ENCODE assay signal across 9 cellular contexts in genomic region chr1:107474877-107475612, GRCh38.
A peak's percentile ranks its signal among the peaks of the same experiment; 100 is the strongest.
DNase-seq lines count a peak whose midpoint lies in the region; ATAC-seq and TF ChIP-seq lines count a peak whose summit lies in the region.
"Had no signal": no experiment of that assay in that cellular context is flagged by ENCODE, and none has a peak within 500 bp of the region (broad histone marks: within the 10 kb centered on the region; RNA-seq: fewer than 3 reads in every experiment).

No MANE protein-coding gene starts in this region.

- DNase-seq in GM04503 (ENCODE audit: low read depth): peak; percentile 9
- DNase-seq in NCI-H69 (lab: John Stamatoyannopoulos, UW): peak; percentile 14
- no peak for DNase-seq in cerebellum (ENCODE audit: low spot score)
- DNase-seq in GF-D8 (lab: John Stamatoyannopoulos, UW): no peak
- no peak for DNase-seq in right atrium auricular region (ENCODE audit: low spot score)
- no peak for DNase-seq in NCI-H1436 treated with DMSO at 0.1 percent for 48 hours (lab: John Stamatoyannopoulos, UW)

- no peak overlapping the region for H3K4me3 ChIP-seq in right atrium auricular region
- H3K4me3 ChIP-seq: BLaER1 treated with 17β-estradiol and CSF1 and Interleukin-3, amounts not matched to agents 10 nM and 100 nM had no signal

- no peaks in the 10 kb centered on the region for H3K27me3 ChIP-seq in right atrium auricular region
- H3K27me3 ChIP-seq: BLaER1 treated with 17β-estradiol and CSF1 and Interleukin-3, amounts not matched to agents 10 nM and 100 nM had no signal

- H3K36me3 ChIP-seq in right atrium auricular region: no peaks in the 10 kb centered on the region
- H3K36me3 ChIP-seq: BLaER1 treated with 17β-estradiol and CSF1 and Interleukin-3, amounts not matched to agents 10 nM and 100 nM had no signal

- H3K27ac ChIP-seq in right atrium auricular region: no peak overlapping the region
- H3K27ac ChIP-seq: BLaER1 treated with 17β-estradiol and CSF1 and Interleukin-3, amounts not matched to agents 10 nM and 100 nM had no signal

- ATAC-seq in GM19351 (IDR thresholded peaks at IDR 0.05; ENCODE audit: unreplicated experiment): peak; percentile 87
- ATAC-seq in HG02973 (IDR thresholded peaks at IDR 0.05; ENCODE audit: unreplicated experiment): peak; percentile 75

- TF ChIP-seq CTCF in right atrium auricular region (IDR thresholded peaks at IDR 0.05): no peak

- H3K4me1 ChIP-seq in right atrium auricular region: no peaks in the 10 kb centered on the region

- no peaks in the 10 kb centered on the region for H3K9me3 ChIP-seq in right atrium auricular region
- H3K9me3 ChIP-seq: BLaER1 treated with 17β-estradiol and CSF1 and Interleukin-3, amounts not matched to agents 10 nM and 100 nM had no signal

Comparison
In these comparisons a context has a peak if more than half of its experiments do, and no peak if none do; other contexts are left out.
1. DNase-seq: peak in GM04503 (single experiment) and NCI-H69 (single experiment); none in cerebellum (single experiment), GF-D8 (single experiment), right atrium auricular region (single experiment) and NCI-H1436 treated with DMSO at 0.1 percent for 48 hours (single experiment).